Comparison of ENCODE assay signal across 33 cellular contexts in the genomic region with DNA sequence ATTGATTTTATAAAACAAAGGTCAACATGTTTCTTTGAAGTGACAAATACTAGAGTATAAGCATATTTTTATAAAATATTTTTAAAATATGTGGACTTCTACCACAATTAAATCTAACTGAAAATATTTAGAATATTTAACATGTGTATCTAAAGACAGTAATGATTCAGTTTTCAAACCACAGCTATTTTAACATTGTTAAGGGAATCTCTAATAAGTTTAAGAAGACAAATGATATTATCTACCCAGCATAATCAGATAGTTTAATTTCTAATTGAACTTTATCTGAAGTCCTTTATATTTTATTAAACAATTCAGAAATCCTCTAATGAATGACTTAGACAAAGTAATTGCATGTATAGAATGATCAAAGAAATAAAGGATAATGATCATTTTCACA.
"Had no signal": no experiment of that assay in that cellular context is flagged by ENCODE, and none has a peak within 500 bp of the region (broad histone marks: within the 10 kb centered on the region; RNA-seq: fewer than 3 reads in every experiment).

No MANE protein-coding gene starts in this region.

- H3K4me1 Mint-ChIP-seq: activated CD4-positive, alpha-beta T cell treated with anti-CD3 and anti-CD28 coated beads for 36 hours; activated CD4-positive, alpha-beta T cell treated with anti-CD3 and anti-CD28 coated beads, Interleukin-2, amount 10 ng/mL, durations not matched to agents 24 days and 14 days; activated CD8-positive, alpha-beta memory T cell treated with anti-CD3 and anti-CD28 coated beads, Interleukin-2, amount 10 ng/mL, durations not matched to agents 7 days and 5 days; activated naive CD4-positive, alpha-beta T cell treated with anti-CD3 and anti-CD28 coated beads, Interleukin-2, amount 50 U/mL, for 24 hours; activated naive CD8-positive, alpha-beta T cell treated with anti-CD3 and anti-CD28 coated beads for 36 hours; activated naive CD8-positive, alpha-beta T cell treated with anti-CD3 and anti-CD28 coated beads, Interleukin-2, amount 50 U/mL, for 24 hours; T-helper 17 cell had no signal

- H3K27ac Mint-ChIP-seq: activated CD4-positive, alpha-beta memory T cell treated with anti-CD3 and anti-CD28 coated beads for 36 hours; activated CD4-positive, alpha-beta T cell treated with anti-CD3 and anti-CD28 coated beads for 36 hours; activated CD4-positive, alpha-beta T cell treated with anti-CD3 and anti-CD28 coated beads, Interleukin-2, amount 10 ng/mL, durations not matched to agents 24 days and 14 days; activated CD8-positive, alpha-beta memory T cell treated with anti-CD3 and anti-CD28 coated beads, Interleukin-2, amount 10 ng/mL, durations not matched to agents 7 days and 5 days; activated CD8-positive, alpha-beta T cell treated with anti-CD3 and anti-CD28 coated beads, Interleukin-2, amount 10 ng/mL, durations not matched to agents 7 days and 5 days; activated naive CD4-positive, alpha-beta T cell treated with anti-CD3 and anti-CD28 coated beads for 36 hours; activated naive CD4-positive, alpha-beta T cell treated with anti-CD3 and anti-CD28 coated beads, Interleukin-2, amount 50 U/mL, for 24 hours; activated naive CD8-positive, alpha-beta T cell treated with anti-CD3 and anti-CD28 coated beads for 36 hours; activated naive CD8-positive, alpha-beta T cell treated with anti-CD3 and anti-CD28 coated beads, Interleukin-2, amount 50 U/mL, for 24 hours; activated T-helper 1 cell treated with anti-CD3 and anti-CD28 coated beads, Interleukin-12 subunit alpha, Interleukin-12 subunit beta, Interleukin-2, Interleukin-4 antibody, amounts not matched to agents 30 ng/mL and 10 ng/mL and 1 ng/mL, durations not matched to agents 14 hours and 24 hours and 36 hours; activated T-helper 2 cell treated with anti-CD3 and anti-CD28 coated beads, Interferon-gamma antibody, Interleukin-2, Interleukin-4, amounts not matched to agents 10 μg/mL and 5 μg/mL and 100 μg/mL, durations not matched to agents 14 hours and 24 hours and 36 hours; T-helper 17 cell; T-helper 2 cell treated with Interferon-gamma antibody and Interleukin-4, amounts not matched to agents 5 μg/mL and 100 μg/mL, for 36 hours had no signal

- H3K27me3 Mint-ChIP-seq: activated CD4-positive, alpha-beta T cell treated with anti-CD3 and anti-CD28 coated beads, Interleukin-2, amount 10 ng/mL, durations not matched to agents 24 days and 14 days; activated naive CD4-positive, alpha-beta T cell treated with anti-CD3 and anti-CD28 coated beads, Interleukin-2, amount 50 U/mL, for 24 hours; activated naive CD8-positive, alpha-beta T cell treated with anti-CD3 and anti-CD28 coated beads, Interleukin-2, amount 50 U/mL, for 24 hours had no signal

- DNase-seq: activated CD4-positive, alpha-beta memory T cell treated with anti-CD3 and anti-CD28 coated beads for 36 hours; activated CD4-positive, alpha-beta T cell treated with anti-CD3 and anti-CD28 coated beads for 36 hours; activated CD4-positive, alpha-beta T cell treated with anti-CD3 and anti-CD28 coated beads, Interleukin-2, amount 10 ng/mL, durations not matched to agents 24 days and 14 days; activated CD4-positive, CD25-positive, alpha-beta regulatory T cell; activated CD4-positive, CD25-positive, alpha-beta regulatory T cell treated with anti-CD3 and anti-CD28 coated beads, Interleukin-2, amount 50 U/mL, for 72 hours; activated CD8-positive, alpha-beta memory T cell treated with anti-CD3 and anti-CD28 coated beads, Interleukin-2, amount 10 ng/mL, durations not matched to agents 7 days and 5 days; activated CD8-positive, alpha-beta memory T cell treated with anti-CD3 and anti-CD28 coated beads, Interleukin-2, amount 50 U/mL, for 4 hours; activated CD8-positive, alpha-beta T cell treated with anti-CD3 and anti-CD28 coated beads, Interleukin-2, amount 10 ng/mL, durations not matched to agents 7 days and 5 days; activated effector memory CD4-positive, alpha-beta T cell treated with anti-CD3 and anti-CD28 coated beads, Interleukin-2, amount 50 U/mL, for 16 hours; activated naive CD4-positive, alpha-beta T cell treated with anti-CD3 and anti-CD28 coated beads for 36 hours; activated naive CD8-positive, alpha-beta T cell treated with anti-CD3 and anti-CD28 coated beads for 36 hours; activated naive CD8-positive, alpha-beta T cell treated with anti-CD3 and anti-CD28 coated beads, Interleukin-2, amount 50 U/mL, for 24 hours; activated T-cell treated with anti-CD3 and anti-CD28 coated beads, Interleukin-2, amount 50 U/mL, for 1 hour; activated T-cell treated with anti-CD3 and anti-CD28 coated beads, Interleukin-2, amount 50 U/mL, for 48 hours; adrenal gland; amygdala; aorta; body of pancreas; caudate nucleus; colonic mucosa; effector CD8-positive, alpha-beta T cell; esophagus squamous epithelium; foreskin melanocyte; heart right ventricle; T-helper 17 cell; T1000 had no signal

- H3K4me3 Mint-ChIP-seq: activated CD4-positive, alpha-beta memory T cell treated with anti-CD3 and anti-CD28 coated beads for 36 hours; activated CD4-positive, alpha-beta T cell treated with anti-CD3 and anti-CD28 coated beads for 36 hours; activated CD4-positive, alpha-beta T cell treated with anti-CD3 and anti-CD28 coated beads, Interleukin-2, amount 10 ng/mL, durations not matched to agents 24 days and 14 days; activated CD8-positive, alpha-beta memory T cell treated with anti-CD3 and anti-CD28 coated beads, Interleukin-2, amount 10 ng/mL, durations not matched to agents 7 days and 5 days; activated CD8-positive, alpha-beta T cell treated with anti-CD3 and anti-CD28 coated beads, Interleukin-2, amount 10 ng/mL, durations not matched to agents 7 days and 5 days; activated naive CD4-positive, alpha-beta T cell treated with anti-CD3 and anti-CD28 coated beads for 36 hours; activated naive CD4-positive, alpha-beta T cell treated with anti-CD3 and anti-CD28 coated beads, Interleukin-2, amount 50 U/mL, for 24 hours; activated naive CD8-positive, alpha-beta T cell treated with anti-CD3 and anti-CD28 coated beads for 36 hours; activated naive CD8-positive, alpha-beta T cell treated with anti-CD3 and anti-CD28 coated beads, Interleukin-2, amount 50 U/mL, for 24 hours; activated T-helper 1 cell treated with anti-CD3 and anti-CD28 coated beads, Interleukin-12 subunit alpha, Interleukin-12 subunit beta, Interleukin-2, Interleukin-4 antibody, amounts not matched to agents 30 ng/mL and 10 ng/mL and 1 ng/mL, durations not matched to agents 14 hours and 24 hours and 36 hours; T-helper 17 cell; T-helper 2 cell treated with Interferon-gamma antibody and Interleukin-4, amounts not matched to agents 5 μg/mL and 100 μg/mL, for 36 hours had no signal

- H3K4me3 ChIP-seq: adrenal gland, body of pancreas, colonic mucosa, esophagus squamous epithelium, gastroesophageal sphincter, heart right ventricle had no signal

- H3K36me3 ChIP-seq: adrenal gland, colonic mucosa, esophagus squamous epithelium, gastroesophageal sphincter, heart right ventricle had no signal

- H3K36me3 Mint-ChIP-seq: activated CD4-positive, alpha-beta memory T cell treated with anti-CD3 and anti-CD28 coated beads for 36 hours; activated CD8-positive, alpha-beta memory T cell treated with anti-CD3 and anti-CD28 coated beads, Interleukin-2, amount 10 ng/mL, durations not matched to agents 7 days and 5 days; activated naive CD4-positive, alpha-beta T cell treated with anti-CD3 and anti-CD28 coated beads, Interleukin-2, amount 50 U/mL, for 24 hours; activated naive CD8-positive, alpha-beta T cell treated with anti-CD3 and anti-CD28 coated beads for 36 hours had no signal

- H3K9me3 Mint-ChIP-seq: activated CD4-positive, alpha-beta memory T cell treated with anti-CD3 and anti-CD28 coated beads for 36 hours; activated CD4-positive, alpha-beta T cell treated with anti-CD3 and anti-CD28 coated beads, Interleukin-2, amount 10 ng/mL, durations not matched to agents 24 days and 14 days; activated naive CD4-positive, alpha-beta T cell treated with anti-CD3 and anti-CD28 coated beads for 36 hours; activated naive CD4-positive, alpha-beta T cell treated with anti-CD3 and anti-CD28 coated beads, Interleukin-2, amount 50 U/mL, for 24 hours; activated naive CD8-positive, alpha-beta T cell treated with anti-CD3 and anti-CD28 coated beads for 36 hours; activated naive CD8-positive, alpha-beta T cell treated with anti-CD3 and anti-CD28 coated beads, Interleukin-2, amount 50 U/mL, for 24 hours; activated T-helper 1 cell treated with anti-CD3 and anti-CD28 coated beads, Interleukin-12 subunit alpha, Interleukin-12 subunit beta, Interleukin-2, Interleukin-4 antibody, amounts not matched to agents 30 ng/mL and 10 ng/mL and 1 ng/mL, durations not matched to agents 14 hours and 24 hours and 36 hours; activated T-helper 2 cell treated with anti-CD3 and anti-CD28 coated beads, Interferon-gamma antibody, Interleukin-2, Interleukin-4, amounts not matched to agents 10 μg/mL and 5 μg/mL and 100 μg/mL, durations not matched to agents 14 hours and 24 hours and 36 hours; T-helper 2 cell treated with Interferon-gamma antibody and Interleukin-4, amounts not matched to agents 5 μg/mL and 100 μg/mL, for 36 hours had no signal

- FAIRE-seq: endothelial cell of umbilical vein had no signal

- H3K9me3 ChIP-seq: adrenal gland, body of pancreas, colonic mucosa, esophagus squamous epithelium, gastroesophageal sphincter, heart right ventricle had no signal

- ATAC-seq: activated CD4-positive, alpha-beta T cell treated with anti-CD3 and anti-CD28 coated beads for 36 hours; activated CD8-positive, alpha-beta memory T cell treated with anti-CD3 and anti-CD28 coated beads, Interleukin-2, amount 10 ng/mL, durations not matched to agents 7 days and 5 days; activated CD8-positive, alpha-beta T cell treated with anti-CD3 and anti-CD28 coated beads, Interleukin-2, amount 10 ng/mL, durations not matched to agents 7 days and 5 days; activated naive CD8-positive, alpha-beta T cell treated with anti-CD3 and anti-CD28 coated beads, Interleukin-2, amount 50 U/mL, for 24 hours; body of pancreas; gastroesophageal sphincter; heart right ventricle; T-helper 17 cell had no signal

- H3K27ac ChIP-seq: adrenal gland, body of pancreas, colonic mucosa, epithelial cell of prostate, esophagus squamous epithelium, gastroesophageal sphincter, heart right ventricle had no signal

- H3K4me1 ChIP-seq: adrenal gland, body of pancreas, colonic mucosa, esophagus squamous epithelium, gastroesophageal sphincter had no signal
